Comparison of ENCODE assay signal across 28 cellular contexts in genomic region chr11:31512117-31512516, GRCh38. TPM values are rescaled to one million over a fixed set of nuclear protein-coding genes. Genes with fewer than 3 reads are reported as not detected.
DNase-seq lines count a peak whose midpoint lies in the region; ATAC-seq, FAIRE-seq and TF ChIP-seq lines count a peak whose summit lies in the region.
"Had no signal": no experiment of that assay in that cellular context is flagged by ENCODE, and none has a peak within 500 bp of the region (broad histone marks: within the 10 kb centered on the region; RNA-seq: fewer than 3 reads in every experiment).

No MANE protein-coding gene starts in this region.

- no peaks in the 10 kb centered on the region for H3K9me3 Mint-ChIP-seq in activated T-helper 1 cell treated with anti-CD3 and anti-CD28 coated beads, Interleukin-12 subunit alpha, Interleukin-12 subunit beta, Interleukin-2, Interleukin-4 antibody, amounts not matched to agents 30 ng/mL and 10 ng/mL and 1 ng/mL, durations not matched to agents 14 hours and 24 hours and 36 hours
- H3K9me3 Mint-ChIP-seq in activated naive CD4-positive, alpha-beta T cell treated with anti-CD3 and anti-CD28 coated beads, Interleukin-2, amount 50 U/mL, for 72 hours, result no peaks in the 10 kb centered on the region
- H3K9me3 Mint-ChIP-seq: GM23338, H9, HFFc6, IgD-negative memory B cell had no signal

- TF ChIP-seq POLR2A in HepG2 (IDR thresholded peaks at IDR 0.05; ENCODE audit: insufficient read depth in 1 of 2, low read depth in 2 of 2, low read length in 2 of 2) (no peak), right lobe of liver (IDR thresholded peaks at IDR 0.05) (no peak)

- peaks cover 29% of the 10 kb centered on the region for H3K4me1 ChIP-seq in HepG2 (ENCODE audit: insufficient read depth, low read length)
- peaks cover 0 to 12% (median 5%) of the 10 kb centered on the region in 4 donors for H3K4me1 ChIP-seq in right lobe of liver
- H3K4me1 ChIP-seq in PC-9 (replicated peaks; ENCODE audit: insufficient read depth), result peaks cover 32% of the 10 kb centered on the region
- H3K4me1 ChIP-seq in iPS-20b (ENCODE audit: insufficient read depth, low read length), result peaks cover 15% of the 10 kb centered on the region; the same call in 1 of the 2 replicates
- H3K4me1 ChIP-seq: BE2C had no signal

- H3K9me3 ChIP-seq in HepG2 (ENCODE audit: low read length) (no peaks in the 10 kb centered on the region), right lobe of liver (no peaks in the 10 kb centered on the region), PC-9 (ENCODE audit: insufficient read depth, low read depth) (no peaks in the 10 kb centered on the region), iPS-20b (ENCODE audit: insufficient read depth, low read depth, low read length) (no peaks in the 10 kb centered on the region)
- H3K9me3 ChIP-seq: BE2C, Peyer's patch had no signal

- H3K36me3 Mint-ChIP-seq in activated T-helper 1 cell treated with anti-CD3 and anti-CD28 coated beads, Interleukin-12 subunit alpha, Interleukin-12 subunit beta, Interleukin-2, Interleukin-4 antibody, amounts not matched to agents 30 ng/mL and 10 ng/mL and 1 ng/mL, durations not matched to agents 14 hours and 24 hours and 36 hours (ENCODE audit: low read depth), result peaks cover 5% of the 10 kb centered on the region
- H3K36me3 Mint-ChIP-seq in activated naive CD4-positive, alpha-beta T cell treated with anti-CD3 and anti-CD28 coated beads, Interleukin-2, amount 50 U/mL, for 72 hours, result peaks cover 7 to 14% of the 10 kb centered on the region in 2 donors
- H3K36me3 Mint-ChIP-seq: CD14-positive monocyte had no signal

- TF ChIP-seq RAD21 in HepG2 (CRISPR knock-in tag; IDR thresholded peaks at IDR 0.05), result no peak

- H3K4me2 ChIP-seq in HepG2 (ENCODE audit: low read depth, low read length) (peak overlapping the region; percentile 90), PC-9 (peak overlapping the region; percentile 91; the same call in 1 of the 2 replicates)

- H3K9ac ChIP-seq in HepG2 (ENCODE audit: insufficient read depth, low read depth, low read length), result no peak overlapping the region
- no peak overlapping the region for H3K9ac ChIP-seq in iPS-20b (ENCODE audit: low read depth, low read length)

- H3F3A ChIP-seq in PC-9 (ENCODE audit: insufficient read depth, low read depth), result no peaks in the 10 kb centered on the region

- H3K36me3 ChIP-seq in HepG2 (replicated peaks in 1 of 2; ENCODE audit: control insufficient read depth in 1 of 2, insufficient read depth in 2 of 2, low read length in 2 of 2), result no peaks in the 10 kb centered on the region
- H3K36me3 ChIP-seq in right lobe of liver, result no peaks in the 10 kb centered on the region
- no peaks in the 10 kb centered on the region for H3K36me3 ChIP-seq in PC-9 (ENCODE audit: low read depth)
- no peaks in the 10 kb centered on the region for H3K36me3 ChIP-seq in iPS-20b (ENCODE audit: insufficient read depth, low read depth, low read length)
- H3K36me3 ChIP-seq: BE2C, Peyer's patch had no signal

- POLR2A ChIA-PET in HepG2 (lab: Yijun Ruan, JAX), result no interaction called here
- POLR2A ChIA-PET in PC-9 (lab: Charles Lee; ENCODE audit: unreplicated experiment), result no interaction called here

- intact Hi-C loops in HepG2 (cut with micrococcal nuclease; ENCODE audit: unreplicated experiment), result no loop called here
- intact Hi-C loops in right lobe of liver (cut with DNase I), result no loop called here
- intact Hi-C loops in PC-9 (cut with micrococcal nuclease; ENCODE audit: unreplicated experiment), result no loop called here
- intact Hi-C loops in activated T-helper 1 cell treated with anti-CD3 and anti-CD28 coated beads, Interleukin-12 subunit alpha, Interleukin-12 subunit beta, Interleukin-2, Interleukin-4 antibody, amounts not matched to agents 30 ng/mL and 10 ng/mL and 1 ng/mL, durations not matched to agents 14 hours and 24 hours and 36 hours (cut with micrococcal nuclease), result no loop called here

- no peak overlapping the region for H3K4me3 ChIP-seq in HepG2 (replicated peaks in 1 of 3; ENCODE audit: insufficient read depth in 1 of 3, low read depth in 2 of 3, low read length in 3 of 3)
- H3K4me3 ChIP-seq in right lobe of liver, result no peak overlapping the region
- no peak overlapping the region for H3K4me3 ChIP-seq in PC-9
- H3K4me3 ChIP-seq in iPS-20b (ENCODE audit: low read length), result 0 out of 2 replicates have a peak overlapping the region, but pooled peaks have one; percentile 18
- H3K4me3 ChIP-seq: Peyer's patch had no signal

- DNase-seq in HepG2 (ENCODE audit: low spot score) (no peak), right lobe of liver (no peak), PC-9 (no peak), medulla oblongata (ENCODE audit: extremely low spot score) (no peak)
- no peak for DNase-seq in activated T-helper 1 cell treated with anti-CD3 and anti-CD28 coated beads, Interleukin-12 subunit alpha, Interleukin-12 subunit beta, Interleukin-2, Interleukin-4 antibody, amounts not matched to agents 30 ng/mL and 10 ng/mL and 1 ng/mL, durations not matched to agents 14 hours and 24 hours and 36 hours (ENCODE audit: low spot score)
- DNase-seq in activated naive CD4-positive, alpha-beta T cell treated with anti-CD3 and anti-CD28 coated beads, Interleukin-2, amount 50 U/mL, for 72 hours (ENCODE audit: low spot score in 2 of 2), result no peak
- DNase-seq: 8988T, ACHN, BE2C, Calu3, DMS153, H9, HFFc6, NCI-H1092 treated with DMSO at 0.1 percent for 48 hours, NCI-H1436, NCI-H187, NCI-H2081 treated with DMSO at 0.1 percent for 48 hours, NCI-H2171, NCI-H345, NCI-H510A treated with DMSO at 0.1 percent for 48 hours, NCI-H774, Peyer's patch, SHP77 treated with DMSO at 0.1 percent for 48 hours had no signal

- no peaks in the 10 kb centered on the region for H4K20me1 ChIP-seq in HepG2 (ENCODE audit: insufficient read depth, low read length)
- H4K20me1 ChIP-seq in PC-9 (ENCODE audit: insufficient read depth), result no peaks in the 10 kb centered on the region

- H3K79me2 ChIP-seq in HepG2 (ENCODE audit: insufficient read depth, low read length), result peaks cover 49% of the 10 kb centered on the region
- H3K79me2 ChIP-seq in PC-9 (ENCODE audit: low read depth), result peaks cover 54% of the 10 kb centered on the region

- no peak overlapping the region for H3K27ac Mint-ChIP-seq in activated T-helper 1 cell treated with anti-CD3 and anti-CD28 coated beads, Interleukin-12 subunit alpha, Interleukin-12 subunit beta, Interleukin-2, Interleukin-4 antibody, amounts not matched to agents 30 ng/mL and 10 ng/mL and 1 ng/mL, durations not matched to agents 14 hours and 24 hours and 36 hours
- no peak overlapping the region for H3K27ac Mint-ChIP-seq in activated naive CD4-positive, alpha-beta T cell treated with anti-CD3 and anti-CD28 coated beads, Interleukin-2, amount 50 U/mL, for 72 hours
- H3K27ac Mint-ChIP-seq: CD14-positive monocyte, GM23338, H9, HFFc6 had no signal

- no peak for ATAC-seq in HepG2
- ATAC-seq in right lobe of liver, result no peak
- no peak for ATAC-seq in activated naive CD4-positive, alpha-beta T cell treated with anti-CD3 and anti-CD28 coated beads, Interleukin-2, amount 50 U/mL, for 72 hours
- ATAC-seq: GM23338 had no signal

- H2AFZ ChIP-seq in HepG2 (ENCODE audit: low read length) (no peak overlapping the region), PC-9 (no peak overlapping the region)
- H2AFZ ChIP-seq: GM23338 had no signal

- in situ Hi-C loops in HepG2 (cut with HindIII; ENCODE audit: extremely low pct_ligation_motif_present, low pct_unique_long_range_greater_than_20kb), result no loop called here

- H3K4me3 Mint-ChIP-seq in activated T-helper 1 cell treated with anti-CD3 and anti-CD28 coated beads, Interleukin-12 subunit alpha, Interleukin-12 subunit beta, Interleukin-2, Interleukin-4 antibody, amounts not matched to agents 30 ng/mL and 10 ng/mL and 1 ng/mL, durations not matched to agents 14 hours and 24 hours and 36 hours, result no peak overlapping the region
- H3K4me3 Mint-ChIP-seq: CD14-positive monocyte had no signal

- 93% methylated on average over 6 of the region's 6 CpGs for WGBS in HepG2 (ENCODE audit: low lambda C conversion rate)
- 86% methylated on average over 6 of the region's 6 CpGs for WGBS in right lobe of liver (ENCODE audit: insufficient coverage, low coverage, low lambda C conversion rate, missing lambda C conversion rate)

- no peaks in the 10 kb centered on the region; a peak in 1 of 5 replicates for H3K27me3 ChIP-seq in HepG2 (ENCODE audit: control insufficient read depth in 1 of 2, insufficient read depth in 2 of 2, low read length in 2 of 2)
- no peaks in the 10 kb centered on the region for H3K27me3 ChIP-seq in right lobe of liver
- no peaks in the 10 kb centered on the region for H3K27me3 ChIP-seq in PC-9 (ENCODE audit: insufficient read depth, low read depth)
- H3K27me3 ChIP-seq in iPS-20b (ENCODE audit: insufficient read depth, low read length), result no peaks in the 10 kb centered on the region
- H3K27me3 ChIP-seq: BE2C, Peyer's patch had no signal

- CTCF ChIA-PET in HepG2 (lab: Yijun Ruan, JAX; ENCODE audit: low intra/inter-chr PET ratio, low total read pairs), result no interaction called here
- CTCF ChIA-PET in PC-9 (lab: Charles Lee), result no interaction called here

- TF ChIP-seq EP300 in HepG2 (IDR thresholded peaks at IDR 0.05; ENCODE audit: low read depth in 2 of 2, low read length in 2 of 2) (no peak), HepG2 (CRISPR knock-in tag; IDR thresholded peaks at IDR 0.05; ENCODE audit: borderline replicate concordance) (no peak)

- BruUV-seq in HepG2 (replicated peaks; lab: Mats Ljungman, UMichigan), result no TSS peak
- BruUV-seq in PC-9 (replicated peaks; lab: Mats Ljungman, UMichigan), result no TSS peak

- H3K27ac ChIP-seq in HepG2 (ENCODE audit: extremely low read length, insufficient read depth, low read length) (no peak overlapping the region), right lobe of liver (no peak overlapping the region), PC-9 (no peak overlapping the region), iPS-20b (ENCODE audit: low read length) (no peak overlapping the region)
- H3K27ac ChIP-seq: Peyer's patch had no signal

- TF ChIP-seq CTCF in HepG2 (CRISPR knock-in tag; IDR thresholded peaks at IDR 0.05) (no peak), right lobe of liver (IDR thresholded peaks at IDR 0.05) (no peak), PC-9 (conservative IDR thresholded peaks at IDR 0.05) (no peak)

- no peak for FAIRE-seq in HepG2 (lab: Jason Lieb, UNC)
- FAIRE-seq: GM18507 had no signal

- H3K27me3 Mint-ChIP-seq in activated T-helper 1 cell treated with anti-CD3 and anti-CD28 coated beads, Interleukin-12 subunit alpha, Interleukin-12 subunit beta, Interleukin-2, Interleukin-4 antibody, amounts not matched to agents 30 ng/mL and 10 ng/mL and 1 ng/mL, durations not matched to agents 14 hours and 24 hours and 36 hours (ENCODE audit: insufficient read depth), result no peaks in the 10 kb centered on the region
- H3K27me3 Mint-ChIP-seq: IgD-negative memory B cell had no signal

- peaks cover 35% of the 10 kb centered on the region for H3K4me1 Mint-ChIP-seq in activated T-helper 1 cell treated with anti-CD3 and anti-CD28 coated beads, Interleukin-12 subunit alpha, Interleukin-12 subunit beta, Interleukin-2, Interleukin-4 antibody, amounts not matched to agents 30 ng/mL and 10 ng/mL and 1 ng/mL, durations not matched to agents 14 hours and 24 hours and 36 hours (ENCODE audit: low read depth)

- H3K9me2 ChIP-seq in PC-9 (ENCODE audit: insufficient read depth), result no peaks in the 10 kb centered on the region

RNA-seq across cellular contexts. Expression of gene ELP4, which starts 2.5 kb away (rescaled TPM):
- total RNA-seq in HepG2 (2016; rRNA removed; fragmentation: Illumina TruSeq; extraction: Trizol) (19.1 and 23.1 TPM in 2 replicates), right lobe of liver (10 to 100 TPM in 2 of 6 experiments, 1 to 10 TPM in 4; 7.3 to 16.4 (median 9.2) TPM), PC-9 (2021) (15.1 and 20.5 TPM in 2 replicates)
- 3.9 and 5.7 TPM in 2 replicates for total RNA-seq in HepG2 (2016; cell fraction: cytosol; rRNA removed; fragmentation: Illumina TruSeq; extraction: Trizol; ENCODE audit: low read depth)
- total RNA-seq in HepG2 (2016; cell fraction: insoluble cytoplasmic fraction; rRNA removed; fragmentation: Illumina TruSeq; extraction: Trizol), result 17.1 and 19.0 TPM in 2 replicates
- 8.0 and 9.1 TPM in 2 replicates for total RNA-seq in HepG2 (2016; cell fraction: membrane; rRNA removed; fragmentation: Illumina TruSeq; extraction: Trizol)
- 31.1 and 33.6 TPM in 2 replicates for total RNA-seq in HepG2 (2016; cell fraction: nucleus; rRNA removed; fragmentation: Illumina TruSeq; extraction: Trizol)
- polyA plus RNA-seq in HepG2 (2011; rRNA removed), result 10.8 and 12.8 TPM in 2 replicates
- 7.0 and 7.4 TPM in 2 replicates for polyA plus RNA-seq in HepG2 (2011; cell fraction: cytosol; rRNA removed)
- polyA plus RNA-seq in HepG2 (2011; cell fraction: nucleus; rRNA removed), result 3.7 and 3.8 TPM in 2 replicates
- 6.9 and 11.8 TPM in 2 replicates for polyA plus RNA-seq in HepG2 (2012)
- 4.8 TPM in 2 replicates for polyA plus RNA-seq in HepG2 (2016; cell fraction: cytosol; fragmentation: Illumina TruSeq; extraction: Trizol; ENCODE audit: low read depth)
- polyA plus RNA-seq in HepG2 (2016; cell fraction: insoluble cytoplasmic fraction; fragmentation: Illumina TruSeq; extraction: Trizol; ENCODE audit: low read depth), result 24.0 and 26.4 TPM in 2 replicates
- polyA plus RNA-seq in HepG2 (2016; cell fraction: membrane; fragmentation: Illumina TruSeq; extraction: Trizol; ENCODE audit: low read depth), result 7.8 and 9.4 TPM in 2 replicates
- polyA plus RNA-seq in HepG2 (2016; cell fraction: nucleus; fragmentation: Illumina TruSeq; extraction: Trizol; ENCODE audit: insufficient read depth, low read depth), result 10.4 and 10.7 TPM in 2 replicates
- 12.8 and 23.6 TPM in 2 replicates for polyA minus RNA-seq in HepG2 (2011; rRNA and poly(A)+ RNA removed; ENCODE audit: low replicate concordance)
- 7.4 and 8.1 TPM in 2 replicates for polyA minus RNA-seq in HepG2 (2011; cell fraction: cytosol; rRNA and poly(A)+ RNA removed)
- polyA minus RNA-seq in HepG2 (2011; cell fraction: nucleus; rRNA and poly(A)+ RNA removed), result 78.1 and 97.2 TPM in 2 replicates
- 15.1 and 17.3 TPM in 2 replicates for total RNA-seq in activated T-helper 1 cell treated with anti-CD3 and anti-CD28 coated beads, Interleukin-12 subunit alpha, Interleukin-12 subunit beta, Interleukin-2, Interleukin-4 antibody, amounts not matched to agents 30 ng/mL and 10 ng/mL and 1 ng/mL, durations not matched to agents 14 hours and 24 hours and 36 hours
- 10 to 100 TPM; 19.1 to 22.7 TPM for total RNA-seq in activated naive CD4-positive, alpha-beta T cell treated with anti-CD3 and anti-CD28 coated beads, Interleukin-2, amount 50 U/mL, for 72 hours

RNA-seq across cellular contexts. Expression of gene IMMP1L, which starts 2.7 kb away (rescaled TPM):
- total RNA-seq in HepG2 (2016; rRNA removed; fragmentation: Illumina TruSeq; extraction: Trizol) (51.8 and 57.9 TPM in 2 replicates), right lobe of liver (10 to 100 TPM in 3 of 6 experiments, 1 to 10 TPM in 3; 5.9 to 17.9 (median 10.6) TPM), PC-9 (2021) (37.8 and 41.9 TPM in 2 replicates)
- 104 and 120 TPM in 2 replicates for total RNA-seq in HepG2 (2016; cell fraction: cytosol; rRNA removed; fragmentation: Illumina TruSeq; extraction: Trizol; ENCODE audit: low read depth)
- 64.0 and 123 TPM in 2 replicates for total RNA-seq in HepG2 (2016; cell fraction: insoluble cytoplasmic fraction; rRNA removed; fragmentation: Illumina TruSeq; extraction: Trizol)
- total RNA-seq in HepG2 (2016; cell fraction: membrane; rRNA removed; fragmentation: Illumina TruSeq; extraction: Trizol), result 84.7 and 100 TPM in 2 replicates
- 40.4 and 42.9 TPM in 2 replicates for total RNA-seq in HepG2 (2016; cell fraction: nucleus; rRNA removed; fragmentation: Illumina TruSeq; extraction: Trizol)
- polyA plus RNA-seq in HepG2 (2011; rRNA removed), result 26.1 and 42.4 TPM in 2 replicates
- polyA plus RNA-seq in HepG2 (2011; cell fraction: cytosol; rRNA removed), result 20.1 and 22.4 TPM in 2 replicates
- polyA plus RNA-seq in HepG2 (2011; cell fraction: nucleus; rRNA removed), result 11.1 and 15.1 TPM in 2 replicates
- 23.5 and 24.7 TPM in 2 replicates for polyA plus RNA-seq in HepG2 (2012)
- polyA plus RNA-seq in HepG2 (2016; cell fraction: cytosol; fragmentation: Illumina TruSeq; extraction: Trizol; ENCODE audit: low read depth), result 80.2 and 87.5 TPM in 2 replicates
- 46.2 and 82.2 TPM in 2 replicates for polyA plus RNA-seq in HepG2 (2016; cell fraction: insoluble cytoplasmic fraction; fragmentation: Illumina TruSeq; extraction: Trizol; ENCODE audit: low read depth)
- polyA plus RNA-seq in HepG2 (2016; cell fraction: membrane; fragmentation: Illumina TruSeq; extraction: Trizol; ENCODE audit: low read depth), result 60.8 and 86.8 TPM in 2 replicates
- 40.9 and 42.9 TPM in 2 replicates for polyA plus RNA-seq in HepG2 (2016; cell fraction: nucleus; fragmentation: Illumina TruSeq; extraction: Trizol; ENCODE audit: insufficient read depth, low read depth)
- polyA minus RNA-seq in HepG2 (2011; rRNA and poly(A)+ RNA removed; ENCODE audit: low replicate concordance), result 4.9 and 8.8 TPM in 2 replicates
- 5.8 and 5.9 TPM in 2 replicates for polyA minus RNA-seq in HepG2 (2011; cell fraction: cytosol; rRNA and poly(A)+ RNA removed)
- polyA minus RNA-seq in HepG2 (2011; cell fraction: nucleus; rRNA and poly(A)+ RNA removed), result 34.9 and 50.6 TPM in 2 replicates
- total RNA-seq in activated T-helper 1 cell treated with anti-CD3 and anti-CD28 coated beads, Interleukin-12 subunit alpha, Interleukin-12 subunit beta, Interleukin-2, Interleukin-4 antibody, amounts not matched to agents 30 ng/mL and 10 ng/mL and 1 ng/mL, durations not matched to agents 14 hours and 24 hours and 36 hours, result 22.3 and 24.6 TPM in 2 replicates
- 10 to 100 TPM; 20.9 to 22.5 TPM for total RNA-seq in activated naive CD4-positive, alpha-beta T cell treated with anti-CD3 and anti-CD28 coated beads, Interleukin-2, amount 50 U/mL, for 72 hours
